In genomic region chr6:158559895-158560786, GRCh38 we compare ENCODE assay signal across 7 cellular contexts. TPM values are rescaled to one million over a fixed set of nuclear protein-coding genes. Genes with fewer than 3 reads are reported as not detected.
DNase-seq lines count a peak whose midpoint lies in the region; ATAC-seq and TF ChIP-seq lines count a peak whose summit lies in the region.

TMEM181 (plus strand) TSS chr6:158560091; CDS start chr6:158560225, 134 bp downstream.

- peak within 1 kb of the TSS; percentile 98 for H3K4me2 ChIP-seq in skeletal muscle satellite cell (ENCODE audit: low read length)

- H3K4me1 Mint-ChIP-seq in brain: peaks cover 46% of the 10 kb centered on the region

- H3K4me1 ChIP-seq in iPS-15b (ENCODE audit: control insufficient read depth, insufficient read depth, low read length) (peaks cover 7% of the 10 kb centered on the region), skeletal muscle satellite cell (ENCODE audit: control insufficient read depth, insufficient read depth, low read length) (peaks cover 27% of the 10 kb centered on the region)

- H3K27me3 ChIP-seq in iPS-15b (ENCODE audit: control insufficient read depth, insufficient read depth, low read length) (no peaks in the 10 kb centered on the region), skeletal muscle satellite cell (ENCODE audit: control insufficient read depth, insufficient read depth, low read length) (no peaks in the 10 kb centered on the region)

- H3K4me3 ChIP-seq in iPS-15b (ENCODE audit: low read depth, low read length) (peak within 1 kb of the TSS; percentile 72), skeletal muscle satellite cell (ENCODE audit: low read length) (peak within 1 kb of the TSS; percentile 85)

- H3K9ac ChIP-seq in iPS-15b (ENCODE audit: low read depth, low read length) (peak within 1 kb of the TSS; percentile 70), skeletal muscle satellite cell (ENCODE audit: low read depth, low read length) (peak within 1 kb of the TSS; percentile 96)

- ATAC-seq in GM18505 (IDR thresholded peaks at IDR 0.05; ENCODE audit: unreplicated experiment) (peak; percentile 86), HG02870 (IDR thresholded peaks at IDR 0.05; ENCODE audit: unreplicated experiment) (peak; percentile 69)

- H3K36me3 ChIP-seq in iPS-15b (ENCODE audit: control insufficient read depth, insufficient read depth, low read length): no peaks in the 10 kb centered on the region
- H3K36me3 ChIP-seq in skeletal muscle satellite cell (ENCODE audit: insufficient read depth, low read length): no peaks in the 10 kb centered on the region

- DNase-seq in NCI-H1930 (lab: John Stamatoyannopoulos, UW) (peak; percentile 49 to 70), UCSD-AML1 (lab: John Stamatoyannopoulos, UW; ENCODE audit: unreplicated experiment) (peak; percentile 90)

- no peaks in the 10 kb centered on the region for H3K36me3 Mint-ChIP-seq in brain

- peak; percentile 97 for TF ChIP-seq POLR2A in GM18505 (IDR thresholded peaks at IDR 0.05; ENCODE audit: borderline replicate concordance, extremely low read depth, insufficient read depth, insufficient read length)

- H3K27me3 Mint-ChIP-seq in brain: peaks cover 3% of the 10 kb centered on the region

- peak within 1 kb of the TSS; percentile 79 to 93 (median 89) for H3K27ac Mint-ChIP-seq in brain

- no peak for TF ChIP-seq CTCF in brain (conservative IDR thresholded peaks at IDR 0.05)

- H3K4me3 Mint-ChIP-seq in brain: peak within 1 kb of the TSS; percentile 96 to 98 (median 97)

- peaks cover 0 to 2% (median 0%) of the 10 kb centered on the region in 5 experiments for H3K9me3 Mint-ChIP-seq in brain

- H3K9me3 ChIP-seq in iPS-15b (ENCODE audit: control insufficient read depth, insufficient read depth, low read length): no peaks in the 10 kb centered on the region
- no peaks in the 10 kb centered on the region for H3K9me3 ChIP-seq in skeletal muscle satellite cell (replicated peaks; ENCODE audit: low read length)

RNA-seq across cellular contexts. Expression of gene TMEM181, which starts in this region (rescaled TPM):
- 27.3 TPM for polyA plus RNA-seq in brain (ENCODE audit: insufficient read depth, low read depth, low replicate concordance)
- total RNA-seq in skeletal muscle satellite cell (2012; rRNA removed): 34.0 and 34.5 TPM in 2 replicates

Comparison
In these comparisons a context has a peak if more than half of its experiments do, and no peak if none do; other contexts are left out.
1. Peak in every context shown above with its lines: DNase-seq, ATAC-seq and H3K4me3 ChIP-seq.